In the genomic region with DNA sequence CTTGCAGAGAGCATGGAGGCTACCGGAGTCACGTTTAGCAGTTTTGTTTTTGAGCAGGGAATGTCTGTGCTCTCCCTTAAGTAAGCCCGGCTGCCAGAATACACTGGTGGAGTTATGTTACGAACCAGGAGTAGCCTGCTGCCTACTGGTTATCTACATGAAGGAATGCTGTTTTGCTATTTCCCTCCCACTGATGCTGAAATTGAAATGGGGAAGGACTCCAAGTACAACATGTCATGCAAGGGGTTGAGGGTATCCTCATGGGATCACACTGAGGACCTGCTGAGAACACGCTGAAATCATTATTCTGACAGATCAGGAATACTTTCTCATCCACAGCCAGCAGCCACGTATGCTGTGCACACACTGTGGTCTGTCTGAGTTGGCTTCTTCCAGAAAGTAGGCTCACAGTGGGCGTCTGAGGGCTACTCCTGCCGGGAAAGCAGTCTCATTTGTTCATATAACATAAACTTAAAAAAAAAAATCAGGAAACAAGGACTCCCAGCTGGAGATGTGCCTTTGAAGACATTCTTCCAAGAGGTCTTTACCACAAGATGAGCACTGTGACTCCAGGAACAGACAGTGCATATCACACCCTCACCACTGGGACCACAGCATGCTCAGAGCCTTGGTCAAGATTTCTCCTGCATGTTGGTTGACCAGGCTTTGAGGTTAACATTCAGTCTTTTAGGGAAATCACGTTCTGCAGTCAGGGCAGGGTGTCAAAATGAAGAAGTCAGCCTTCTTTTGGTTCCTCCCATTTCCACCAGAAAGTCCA, we compare ENCODE assay signal across 14 cellular contexts.
DNase-seq lines count a peak whose midpoint lies in the region; ATAC-seq and TF ChIP-seq lines count a peak whose summit lies in the region.
"Had no signal": no experiment of that assay in that cellular context is flagged by ENCODE, and none has a peak within 500 bp of the region (broad histone marks: within the 10 kb centered on the region; RNA-seq: fewer than 3 reads in every experiment).

No MANE protein-coding gene starts in this region.

- H3K27ac ChIP-seq in cardiac muscle cell: no peak overlapping the region

- peaks cover 79% of the 10 kb centered on the region for H3K4me1 Mint-ChIP-seq in osteocyte (ENCODE audit: unreplicated experiment)
- H3K4me1 Mint-ChIP-seq: activated B cell treated with CpG ODN at 0.5 μM for 24 hours, B cell had no signal

- DNase-seq in AG09309 (ENCODE audit: low read depth) (peak; percentile 98), astrocyte of the cerebellum (ENCODE audit: low read depth) (peak; percentile 96), cardiac muscle cell (ENCODE audit: low read depth in 1 of 2, low spot score in 1 of 2) (peak; percentile 58 to 99), osteocyte (ENCODE audit: extremely low spot score, unreplicated experiment) (peak; percentile 87), NAMALWA (ENCODE audit: low spot score) (no peak), NCI-H1417 treated with DMSO at 0.1 percent for 48 hours (lab: John Stamatoyannopoulos, UW) (no peak)
- no peak for DNase-seq in effector CD4-positive, alpha-beta T cell
- DNase-seq: activated B cell treated with CpG ODN at 0.5 μM for 24 hours; activated T-cell treated with anti-CD3 and anti-CD28 coated beads, Interleukin-2, amount 50 U/mL, for 24 hours; glutamatergic neuron; NCI-H2029 treated with DMSO at 0.1 percent for 48 hours had no signal

- TF ChIP-seq CTCF in AG09309 (IDR thresholded peaks at IDR 0.05; ENCODE audit: control insufficient read depth, insufficient read depth, low read depth, low read length, missing control alignments) (peak; percentile 30), astrocyte of the cerebellum (IDR thresholded peaks at IDR 0.05; ENCODE audit: low read depth, low read length, missing control alignments) (peak; percentile 34), cardiac muscle cell (IDR thresholded peaks at IDR 0.05; ENCODE audit: low read depth, low read length) (peak; percentile 21), osteocyte (IDR thresholded peaks at IDR 0.05) (peak; percentile 31)

- no peak overlapping the region for H3K4me3 Mint-ChIP-seq in osteocyte (ENCODE audit: unreplicated experiment)
- H3K4me3 Mint-ChIP-seq: activated B cell treated with CpG ODN at 0.5 μM for 24 hours; activated T-cell treated with anti-CD3 and anti-CD28 coated beads, Interleukin-2, amount 50 U/mL, for 24 hours; B cell; IgD-negative memory B cell had no signal

- peaks cover 5% of the 10 kb centered on the region for H3K9me3 Mint-ChIP-seq in osteocyte (ENCODE audit: unreplicated experiment)
- H3K9me3 Mint-ChIP-seq: activated B cell treated with CpG ODN at 0.5 μM for 24 hours; activated T-cell treated with anti-CD3 and anti-CD28 coated beads, Interleukin-2, amount 50 U/mL, for 24 hours had no signal

- no peaks in the 10 kb centered on the region for H3K27me3 ChIP-seq in cardiac muscle cell

- H3K9me3 ChIP-seq in cardiac muscle cell (ENCODE audit: low read depth): no peaks in the 10 kb centered on the region

- no peaks in the 10 kb centered on the region for H3K36me3 ChIP-seq in cardiac muscle cell

- no peak for ATAC-seq in HG02884 (IDR thresholded peaks at IDR 0.05; ENCODE audit: unreplicated experiment)

- no peaks in the 10 kb centered on the region for H3K4me1 ChIP-seq in cardiac muscle cell (ENCODE audit: low read depth)

- H3K27ac Mint-ChIP-seq in osteocyte (ENCODE audit: unreplicated experiment): peak overlapping the region; percentile 88
- H3K27ac Mint-ChIP-seq: activated B cell treated with CpG ODN at 0.5 μM for 24 hours; activated T-cell treated with anti-CD3 and anti-CD28 coated beads, Interleukin-2, amount 50 U/mL, for 24 hours; B cell; IgD-negative memory B cell had no signal

- no peaks in the 10 kb centered on the region for H3K27me3 Mint-ChIP-seq in osteocyte (ENCODE audit: unreplicated experiment)

- no peaks in the 10 kb centered on the region for H3K36me3 Mint-ChIP-seq in osteocyte (ENCODE audit: unreplicated experiment)
- H3K36me3 Mint-ChIP-seq: IgD-negative memory B cell had no signal

- no peak overlapping the region for H3K4me3 ChIP-seq in AG09309 (ENCODE audit: control insufficient read depth, low read depth, low read length)
- H3K4me3 ChIP-seq in astrocyte of the cerebellum (ENCODE audit: low read depth, low read length): no peak overlapping the region
- no peak overlapping the region for H3K4me3 ChIP-seq in cardiac muscle cell

- in situ Hi-C loops in astrocyte of the cerebellum (cut with HindIII; ENCODE audit: low sequenced_read_pairs): no loop called here

Comparison
In these comparisons a context has a peak if more than half of its experiments do, and no peak if none do; other contexts are left out.
1. DNase-seq: peak in AG09309 (single experiment), astrocyte of the cerebellum (single experiment), cardiac muscle cell (2 of 2) and osteocyte (single experiment); none in NAMALWA (single experiment), effector CD4-positive, alpha-beta T cell (single experiment) and NCI-H1417 treated with DMSO at 0.1 percent for 48 hours (single experiment).
2. Peak in every context shown above with its lines, with median percentiles within 50 percentile points of each other: CTCF ChIP-seq.